Comparison of ENCODE assay signal across 11 cellular contexts in genomic region chr10:121668336-121669009, GRCh38.
DNase-seq lines count a peak whose midpoint lies in the region; ATAC-seq, FAIRE-seq and TF ChIP-seq lines count a peak whose summit lies in the region.
"Had no signal": no experiment of that assay in that cellular context is flagged by ENCODE, and none has a peak within 500 bp of the region (broad histone marks: within the 10 kb centered on the region; RNA-seq: fewer than 3 reads in every experiment).

No MANE protein-coding gene starts in this region.

- peaks cover 0 to 6% (median 0%) of the 10 kb centered on the region in 4 donors for H3K4me1 ChIP-seq in liver (ENCODE audit: control insufficient read depth in 4 of 4, insufficient read depth in 4 of 4, low read length in 3 of 4)
- no peaks in the 10 kb centered on the region for H3K4me1 ChIP-seq in HepG2 (ENCODE audit: insufficient read depth, low read length)

- H3K79me2 ChIP-seq in HepG2 (ENCODE audit: insufficient read depth, low read length), result no peaks in the 10 kb centered on the region

- TF ChIP-seq RAD21 in liver (IDR thresholded peaks at IDR 0.05) (no peak), HepG2 (CRISPR knock-in tag; IDR thresholded peaks at IDR 0.05) (no peak)

- H3K4me3 ChIP-seq in liver (ENCODE audit: low read depth in 1 of 3, low read length in 3 of 3) (no peak overlapping the region), HepG2 (replicated peaks in 1 of 3; ENCODE audit: insufficient read depth in 1 of 3, low read depth in 2 of 3, low read length in 3 of 3) (no peak overlapping the region), epithelial cell of esophagus (ENCODE audit: low read length) (no peak overlapping the region)

- intact Hi-C loops in HepG2 (cut with micrococcal nuclease; ENCODE audit: unreplicated experiment), result no loop called here

- H3K27me3 ChIP-seq in liver (ENCODE audit: control insufficient read depth in 4 of 4, insufficient read depth in 4 of 4, low read length in 3 of 4), result no peaks in the 10 kb centered on the region
- no peaks in the 10 kb centered on the region; a peak in 2 of 5 replicates for H3K27me3 ChIP-seq in HepG2 (ENCODE audit: control insufficient read depth in 1 of 2, insufficient read depth in 2 of 2, low read length in 2 of 2)

- H3K4me2 ChIP-seq in HepG2 (ENCODE audit: low read depth, low read length), result no peak overlapping the region

- WGBS in liver, result 29% methylated on average over 8 of the region's 8 CpGs
- WGBS in HepG2 (ENCODE audit: low lambda C conversion rate), result 4% methylated on average over 8 of the region's 8 CpGs

- no peak for FAIRE-seq in HepG2 (lab: Jason Lieb, UNC)

- no TSS peak for BruUV-seq in HepG2 (replicated peaks; lab: Mats Ljungman, UMichigan)

- no peaks in the 10 kb centered on the region for H4K20me1 ChIP-seq in HepG2 (ENCODE audit: insufficient read depth, low read length)

- H3K27ac ChIP-seq in liver (ENCODE audit: low read depth in 1 of 2, low read length in 2 of 2) (no peak overlapping the region), HepG2 (ENCODE audit: extremely low read length, insufficient read depth, low read length) (no peak overlapping the region)
- H3K27ac ChIP-seq: epithelial cell of prostate had no signal

- no peak for ATAC-seq in HepG2

- POLR2A ChIA-PET in HepG2 (lab: Yijun Ruan, JAX), result no interaction called here

- no peak overlapping the region for H2AFZ ChIP-seq in HepG2 (ENCODE audit: low read length)

- TF ChIP-seq CTCF in liver (IDR thresholded peaks at IDR 0.05; ENCODE audit: low read depth, low read length, missing input control) (no peak), HepG2 (CRISPR knock-in tag; IDR thresholded peaks at IDR 0.05) (no peak), epithelial cell of esophagus (IDR thresholded peaks at IDR 0.05; ENCODE audit: insufficient read depth, low read depth, low read length, missing control alignments) (no peak)

- H3K9ac ChIP-seq in liver (ENCODE audit: low read depth in 1 of 2, low read length in 2 of 2) (no peak overlapping the region), HepG2 (ENCODE audit: insufficient read depth, low read depth, low read length) (no peak overlapping the region)

- TF ChIP-seq EP300 in HepG2 (IDR thresholded peaks at IDR 0.05; ENCODE audit: low read depth in 2 of 2, low read length in 2 of 2) (no peak), HepG2 (CRISPR knock-in tag; IDR thresholded peaks at IDR 0.05; ENCODE audit: borderline replicate concordance) (no peak)

- CTCF ChIA-PET in HepG2 (lab: Yijun Ruan, JAX; ENCODE audit: low intra/inter-chr PET ratio, low total read pairs), result no interaction called here

- no peak for TF ChIP-seq POLR2A in HepG2 (IDR thresholded peaks at IDR 0.05; ENCODE audit: insufficient read depth in 1 of 2, low read depth in 2 of 2, low read length in 2 of 2)

- in situ Hi-C loops in HepG2 (cut with HindIII; ENCODE audit: extremely low pct_ligation_motif_present, low pct_unique_long_range_greater_than_20kb), result no loop called here

- H3K9me3 ChIP-seq in liver (ENCODE audit: control insufficient read depth in 4 of 4, low read length in 3 of 4) (peaks cover 0 to 2% (median 0%) of the 10 kb centered on the region in 4 donors), HepG2 (ENCODE audit: low read length) (no peaks in the 10 kb centered on the region)

- DNase-seq in HepG2 (ENCODE audit: low spot score) (no peak), epithelial cell of esophagus (ENCODE audit: low read depth) (peak; percentile 46), mucosa of gallbladder (ENCODE audit: low spot score) (peak; percentile 65), NCI-H2107 treated with DMSO at 0.1 percent for 48 hours (lab: John Stamatoyannopoulos, UW; ENCODE audit: unreplicated experiment) (no peak), NCI-H2081 (lab: John Stamatoyannopoulos, UW) (no peak)
- no peak for DNase-seq in activated T-cell treated with anti-CD3 and anti-CD28 coated beads, Interleukin-2, amount 50 U/mL, for 1 hour
- no peak for DNase-seq in stimulated activated naive CD4-positive, alpha-beta T cell treated with Interleukin-2 at 50 U/mL for 16 hours (lab: John Stamatoyannopoulos, UW)
- DNase-seq: activated B cell treated with CpG ODN at 0.5 μM for 24 hours, KG1 had no signal

- H3K36me3 ChIP-seq in liver (ENCODE audit: control insufficient read depth in 4 of 4, insufficient read depth in 3 of 4, low read depth in 1 of 4, low read length in 3 of 4), result no peaks in the 10 kb centered on the region
- no peaks in the 10 kb centered on the region for H3K36me3 ChIP-seq in HepG2 (replicated peaks in 1 of 2; ENCODE audit: control insufficient read depth in 1 of 2, insufficient read depth in 2 of 2, low read length in 2 of 2)

TF ChIP-seq in liver, 16 proteins besides CTCF, POLR2A, EP300 and RAD21:
- TF ChIP-seq REST (IDR thresholded peaks at IDR 0.05) (no peak), YY1 (IDR thresholded peaks at IDR 0.05) (no peak), NR2F2 (IDR thresholded peaks at IDR 0.05) (peak; percentile 64), HNF4G (IDR thresholded peaks at IDR 0.05) (no peak), SP1 (IDR thresholded peaks at IDR 0.05) (no peak), ATF3 (IDR thresholded peaks at IDR 0.05) (no peak), EGR1 (IDR thresholded peaks at IDR 0.05; ENCODE audit: low read depth in 2 of 2) (no peak), GABPA (IDR thresholded peaks at IDR 0.05 in 1 of 2, conservative IDR thresholded peaks at IDR 0.05 in 1 of 2) (no peak)

TF ChIP-seq in HepG2, 621 proteins besides CTCF, POLR2A, EP300 and RAD21 (continues in another document):
- TF ChIP-seq ZNF468 (CRISPR knock-in tag; IDR thresholded peaks at IDR 0.05), result no peak
- no peak for TF ChIP-seq NR1H2 (CRISPR knock-in tag; IDR thresholded peaks at IDR 0.05; ENCODE audit: borderline replicate concordance, low read depth)
- no peak for TF ChIP-seq RXRA (CRISPR knock-in tag; IDR thresholded peaks at IDR 0.05)
- no peak for TF ChIP-seq ZNF142 (CRISPR knock-in tag; IDR thresholded peaks at IDR 0.05)
- TF ChIP-seq RCOR2 (CRISPR knock-in tag; IDR thresholded peaks at IDR 0.05), result no peak
- no peak for TF ChIP-seq NFIC (IDR thresholded peaks at IDR 0.05; ENCODE audit: low read length)
- TF ChIP-seq ZBTB49 (CRISPR knock-in tag; IDR thresholded peaks at IDR 0.05; ENCODE audit: borderline replicate concordance), result no peak
- no peak for TF ChIP-seq STAT5B (CRISPR knock-in tag; IDR thresholded peaks at IDR 0.05)

Comparison
In these comparisons a context has a peak if more than half of its experiments do, and no peak if none do; other contexts are left out.
1. DNase-seq: peak in epithelial cell of esophagus (single experiment) and mucosa of gallbladder (single experiment); none in HepG2 (single experiment), activated T-cell treated with anti-CD3 and anti-CD28 coated beads, Interleukin-2, amount 50 U/mL, for 1 hour (single experiment), NCI-H2107 treated with DMSO at 0.1 percent for 48 hours (single experiment), NCI-H2081 (0 of 2) and stimulated activated naive CD4-positive, alpha-beta T cell treated with Interleukin-2 at 50 U/mL for 16 hours (single experiment).